In genomic region chr6:110874880-110875547, GRCh38 we compare ENCODE assay signal across 8 cellular contexts. TPM values are rescaled to one million over a fixed set of nuclear protein-coding genes. Genes with fewer than 3 reads are reported as not detected.
A peak's percentile ranks its signal among the peaks of the same experiment; 100 is the strongest.
DNase-seq lines count a peak whose midpoint lies in the region; ATAC-seq, FAIRE-seq and TF ChIP-seq lines count a peak whose summit lies in the region.

No MANE protein-coding gene starts in this region.

- ATAC-seq in HG03108 (IDR thresholded peaks at IDR 0.05; ENCODE audit: unreplicated experiment) (peak; percentile 6), left lobe of liver (peak; percentile 68)

- DNase-seq in NOMO-1 treated with dmso at 0.1 percent for 144 hours (lab: John Stamatoyannopoulos, UW; ENCODE audit: unreplicated experiment) (peak; percentile 53), NOMO-1 treated with DMSO at 0.1 percent for 48 hours (lab: John Stamatoyannopoulos, UW; ENCODE audit: unreplicated experiment) (no peak), T-helper 9 cell (peak; percentile 34), bronchial epithelial cell (ENCODE audit: low read depth) (no peak), left lobe of liver (ENCODE audit: low spot score) (peak; percentile 71), HCEC 1CT (no peak)
- peak; percentile 20 for DNase-seq in stimulated activated CD8-positive, alpha-beta memory T cell treated with anti-CD3 and anti-CD28 coated beads, Interleukin-15, amount 100 ng/mL, for 24 hours (ENCODE audit: low read depth)

- peak overlapping the region; percentile 89 for H3K4me3 ChIP-seq in bronchial epithelial cell (ENCODE audit: low read depth, low read length)

- no peaks in the 10 kb centered on the region for H3K36me3 ChIP-seq in bronchial epithelial cell (ENCODE audit: control insufficient read depth, insufficient read depth, low read length)

- no peak for TF ChIP-seq CTCF in bronchial epithelial cell (IDR thresholded peaks at IDR 0.05; ENCODE audit: insufficient read depth, low read length, severe bottlenecking)

- H3K27me3 ChIP-seq in bronchial epithelial cell (ENCODE audit: control insufficient read depth, insufficient read depth, low read length) = no peaks in the 10 kb centered on the region

- FAIRE-seq in bronchial epithelial cell (lab: Jason Lieb, UNC) = no peak

RNA-seq across cellular contexts. Expression of gene AMD1, which starts 0.4 kb away (rescaled TPM):
- 170 and 171 TPM in 2 replicates for total RNA-seq in bronchial epithelial cell
- 14.3 TPM for total RNA-seq in left lobe of liver

RNA-seq across cellular contexts. Expression of gene CDK19, which starts 59.7 kb away (rescaled TPM):
- total RNA-seq in bronchial epithelial cell (6.1 and 6.9 TPM in 2 replicates), left lobe of liver (6.9 TPM)

Comparison
In these comparisons a context has a peak if more than half of its experiments do, and no peak if none do; other contexts are left out.
1. DNase-seq: peak in NOMO-1 treated with dmso at 0.1 percent for 144 hours (single experiment), T-helper 9 cell (single experiment), left lobe of liver (single experiment) and stimulated activated CD8-positive, alpha-beta memory T cell treated with anti-CD3 and anti-CD28 coated beads, Interleukin-15, amount 100 ng/mL, for 24 hours (single experiment); none in NOMO-1 treated with DMSO at 0.1 percent for 48 hours (single experiment), bronchial epithelial cell (single experiment) and HCEC 1CT (single experiment).
2. RNA of gene AMD1, which starts 0.4 kb away (total RNA-seq): 170 to 171 TPM in bronchial epithelial cell; 14.3 TPM in left lobe of liver (single experiment); every median in the first group is over 10 times any median in the second.